ENCODE assay signal across 1 cellular context in genomic region chr5:172834570-172835245, GRCh38.
TF ChIP-seq lines count a peak whose summit lies in the region.

No MANE protein-coding gene starts in this region.

TF ChIP-seq in HepG2, 621 proteins besides CTCF, POLR2A, EP300 and RAD21 (continued from another document and continues in another):
- TF ChIP-seq ARID4A (CRISPR knock-in tag; IDR thresholded peaks at IDR 0.05; ENCODE audit: borderline replicate concordance) (no peak), ZNF143 (CRISPR knock-in tag; IDR thresholded peaks at IDR 0.05) (peak; percentile 62; the same call in 1 of the 2 replicates), PCBP1 (IDR thresholded peaks at IDR 0.05; ENCODE audit: borderline replicate concordance, low read depth, low read length) (no peak), KLF13 (CRISPR knock-in tag; IDR thresholded peaks at IDR 0.05) (no peak), MIER2 (CRISPR knock-in tag; IDR thresholded peaks at IDR 0.05) (no peak), ZNF414 (CRISPR knock-in tag; IDR thresholded peaks at IDR 0.05) (no peak), MIER3 (CRISPR knock-in tag; IDR thresholded peaks at IDR 0.05; ENCODE audit: borderline replicate concordance) (no peak), MIXL1 (CRISPR knock-in tag; IDR thresholded peaks at IDR 0.05) (no peak), ZNF883 (CRISPR knock-in tag; IDR thresholded peaks at IDR 0.05; ENCODE audit: not compliant biosample characterization) (no peak), SKIL (CRISPR knock-in tag; IDR thresholded peaks at IDR 0.05; ENCODE audit: borderline replicate concordance) (no peak), ZNF891 (CRISPR knock-in tag; IDR thresholded peaks at IDR 0.05) (no peak), HNF4A (CRISPR knock-in tag; IDR thresholded peaks at IDR 0.05) (no peak; the same call in 1 of the 2 replicates), BRD4 (CRISPR knock-in tag; IDR thresholded peaks at IDR 0.05) (no peak), ZNF468 (CRISPR knock-in tag; IDR thresholded peaks at IDR 0.05) (no peak), GATAD2A (CRISPR knock-in tag; IDR thresholded peaks at IDR 0.05) (peak; percentile 15; the same call in 1 of the 2 replicates), ATF7-NPFF (CRISPR knock-in tag; IDR thresholded peaks at IDR 0.05; ENCODE audit: low read depth) (no peak), ZNF275 (CRISPR knock-in tag; IDR thresholded peaks at IDR 0.05; ENCODE audit: borderline replicate concordance) (peak; percentile 60; the same call in 1 of the 2 replicates), ZNF644 (CRISPR knock-in tag; IDR thresholded peaks at IDR 0.05; ENCODE audit: low read depth) (no peak), ZNF121 (CRISPR knock-in tag; IDR thresholded peaks at IDR 0.05) (no peak), ZNF547 (CRISPR knock-in tag; IDR thresholded peaks at IDR 0.05) (no peak), AGO2 (optimal IDR thresholded peaks at IDR 0.05; ENCODE audit: low read depth, low read length) (peak; percentile 55), FLYWCH1 (CRISPR knock-in tag; IDR thresholded peaks at IDR 0.05) (no peak), ZFP41 (CRISPR knock-in tag; IDR thresholded peaks at IDR 0.05; ENCODE audit: borderline replicate concordance) (no peak), PAXIP1 (CRISPR knock-in tag; conservative IDR thresholded peaks at IDR 0.05) (peak; percentile 34; the same call in 1 of the 2 replicates), GPN1 (CRISPR knock-in tag; IDR thresholded peaks at IDR 0.05; ENCODE audit: borderline replicate concordance) (no peak), KDM6A (CRISPR knock-in tag; IDR thresholded peaks at IDR 0.05; ENCODE audit: low read depth) (no peak), ZNF660 (CRISPR knock-in tag; IDR thresholded peaks at IDR 0.05; ENCODE audit: borderline replicate concordance, low read depth) (no peak)
- TF ChIP-seq, protein P1, sequence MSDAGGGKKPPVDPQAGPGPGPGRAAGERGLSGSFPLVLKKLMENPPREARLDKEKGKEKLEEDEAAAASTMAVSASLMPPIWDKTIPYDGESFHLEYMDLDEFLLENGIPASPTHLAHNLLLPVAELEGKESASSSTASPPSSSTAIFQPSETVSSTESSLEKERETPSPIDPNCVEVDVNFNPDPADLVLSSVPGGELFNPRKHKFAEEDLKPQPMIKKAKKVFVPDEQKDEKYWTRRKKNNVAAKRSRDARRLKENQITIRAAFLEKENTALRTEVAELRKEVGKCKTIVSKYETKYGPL (CRISPR knock-in tag; IDR thresholded peaks at IDR 0.05), result no peak
- TF ChIP-seq, protein P2, sequence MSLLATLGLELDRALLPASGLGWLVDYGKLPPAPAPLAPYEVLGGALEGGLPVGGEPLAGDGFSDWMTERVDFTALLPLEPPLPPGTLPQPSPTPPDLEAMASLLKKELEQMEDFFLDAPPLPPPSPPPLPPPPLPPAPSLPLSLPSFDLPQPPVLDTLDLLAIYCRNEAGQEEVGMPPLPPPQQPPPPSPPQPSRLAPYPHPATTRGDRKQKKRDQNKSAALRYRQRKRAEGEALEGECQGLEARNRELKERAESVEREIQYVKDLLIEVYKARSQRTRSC (CRISPR knock-in tag; IDR thresholded peaks at IDR 0.05; ENCODE audit: low read depth), result no peak
- TF ChIP-seq, protein P3, sequence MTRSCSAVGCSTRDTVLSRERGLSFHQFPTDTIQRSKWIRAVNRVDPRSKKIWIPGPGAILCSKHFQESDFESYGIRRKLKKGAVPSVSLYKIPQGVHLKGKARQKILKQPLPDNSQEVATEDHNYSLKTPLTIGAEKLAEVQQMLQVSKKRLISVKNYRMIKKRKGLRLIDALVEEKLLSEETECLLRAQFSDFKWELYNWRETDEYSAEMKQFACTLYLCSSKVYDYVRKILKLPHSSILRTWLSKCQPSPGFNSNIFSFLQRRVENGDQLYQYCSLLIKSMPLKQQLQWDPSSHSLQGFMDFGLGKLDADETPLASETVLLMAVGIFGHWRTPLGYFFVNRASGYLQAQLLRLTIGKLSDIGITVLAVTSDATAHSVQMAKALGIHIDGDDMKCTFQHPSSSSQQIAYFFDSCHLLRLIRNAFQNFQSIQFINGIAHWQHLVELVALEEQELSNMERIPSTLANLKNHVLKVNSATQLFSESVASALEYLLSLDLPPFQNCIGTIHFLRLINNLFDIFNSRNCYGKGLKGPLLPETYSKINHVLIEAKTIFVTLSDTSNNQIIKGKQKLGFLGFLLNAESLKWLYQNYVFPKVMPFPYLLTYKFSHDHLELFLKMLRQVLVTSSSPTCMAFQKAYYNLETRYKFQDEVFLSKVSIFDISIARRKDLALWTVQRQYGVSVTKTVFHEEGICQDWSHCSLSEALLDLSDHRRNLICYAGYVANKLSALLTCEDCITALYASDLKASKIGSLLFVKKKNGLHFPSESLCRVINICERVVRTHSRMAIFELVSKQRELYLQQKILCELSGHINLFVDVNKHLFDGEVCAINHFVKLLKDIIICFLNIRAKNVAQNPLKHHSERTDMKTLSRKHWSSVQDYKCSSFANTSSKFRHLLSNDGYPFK (CRISPR knock-in tag; IDR thresholded peaks at IDR 0.05; ENCODE audit: borderline replicate concordance), result no peak
- TF ChIP-seq, protein P4, sequence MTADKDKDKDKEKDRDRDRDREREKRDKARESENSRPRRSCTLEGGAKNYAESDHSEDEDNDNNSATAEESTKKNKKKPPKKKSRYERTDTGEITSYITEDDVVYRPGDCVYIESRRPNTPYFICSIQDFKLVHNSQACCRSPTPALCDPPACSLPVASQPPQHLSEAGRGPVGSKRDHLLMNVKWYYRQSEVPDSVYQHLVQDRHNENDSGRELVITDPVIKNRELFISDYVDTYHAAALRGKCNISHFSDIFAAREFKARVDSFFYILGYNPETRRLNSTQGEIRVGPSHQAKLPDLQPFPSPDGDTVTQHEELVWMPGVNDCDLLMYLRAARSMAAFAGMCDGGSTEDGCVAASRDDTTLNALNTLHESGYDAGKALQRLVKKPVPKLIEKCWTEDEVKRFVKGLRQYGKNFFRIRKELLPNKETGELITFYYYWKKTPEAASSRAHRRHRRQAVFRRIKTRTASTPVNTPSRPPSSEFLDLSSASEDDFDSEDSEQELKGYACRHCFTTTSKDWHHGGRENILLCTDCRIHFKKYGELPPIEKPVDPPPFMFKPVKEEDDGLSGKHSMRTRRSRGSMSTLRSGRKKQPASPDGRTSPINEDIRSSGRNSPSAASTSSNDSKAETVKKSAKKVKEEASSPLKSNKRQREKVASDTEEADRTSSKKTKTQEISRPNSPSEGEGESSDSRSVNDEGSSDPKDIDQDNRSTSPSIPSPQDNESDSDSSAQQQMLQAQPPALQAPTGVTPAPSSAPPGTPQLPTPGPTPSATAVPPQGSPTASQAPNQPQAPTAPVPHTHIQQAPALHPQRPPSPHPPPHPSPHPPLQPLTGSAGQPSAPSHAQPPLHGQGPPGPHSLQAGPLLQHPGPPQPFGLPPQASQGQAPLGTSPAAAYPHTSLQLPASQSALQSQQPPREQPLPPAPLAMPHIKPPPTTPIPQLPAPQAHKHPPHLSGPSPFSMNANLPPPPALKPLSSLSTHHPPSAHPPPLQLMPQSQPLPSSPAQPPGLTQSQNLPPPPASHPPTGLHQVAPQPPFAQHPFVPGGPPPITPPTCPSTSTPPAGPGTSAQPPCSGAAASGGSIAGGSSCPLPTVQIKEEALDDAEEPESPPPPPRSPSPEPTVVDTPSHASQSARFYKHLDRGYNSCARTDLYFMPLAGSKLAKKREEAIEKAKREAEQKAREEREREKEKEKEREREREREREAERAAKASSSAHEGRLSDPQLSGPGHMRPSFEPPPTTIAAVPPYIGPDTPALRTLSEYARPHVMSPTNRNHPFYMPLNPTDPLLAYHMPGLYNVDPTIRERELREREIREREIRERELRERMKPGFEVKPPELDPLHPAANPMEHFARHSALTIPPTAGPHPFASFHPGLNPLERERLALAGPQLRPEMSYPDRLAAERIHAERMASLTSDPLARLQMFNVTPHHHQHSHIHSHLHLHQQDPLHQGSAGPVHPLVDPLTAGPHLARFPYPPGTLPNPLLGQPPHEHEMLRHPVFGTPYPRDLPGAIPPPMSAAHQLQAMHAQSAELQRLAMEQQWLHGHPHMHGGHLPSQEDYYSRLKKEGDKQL (CRISPR knock-in tag; IDR thresholded peaks at IDR 0.05; ENCODE audit: low read depth), result no peak
